8 cellular contexts compared by ENCODE assay signal in the genomic region with DNA sequence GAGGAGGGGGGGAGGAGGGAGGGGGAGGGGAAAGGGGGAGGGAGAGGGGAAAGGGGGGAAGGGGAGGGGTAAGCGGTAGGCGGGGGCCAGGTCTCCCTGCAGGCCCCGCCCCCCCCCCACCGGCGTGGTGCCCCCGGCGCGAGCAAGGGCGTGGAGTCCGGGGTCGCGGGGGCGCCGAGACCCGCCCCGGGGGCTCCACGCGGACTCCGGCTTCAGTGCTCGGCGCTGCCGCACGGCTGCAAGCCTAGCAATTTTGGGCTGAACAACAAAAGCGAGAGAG. TPM values are rescaled to one million over a fixed set of nuclear protein-coding genes. Genes with fewer than 3 reads are reported as not detected.
DNase-seq lines count a peak whose midpoint lies in the region; ATAC-seq lines count a peak whose summit lies in the region.

No MANE protein-coding gene starts in this region.

- DNase-seq in HAP-1 (ENCODE audit: low spot score in 2 of 2) (no peak), iPS DF 6.9 (ENCODE audit: low read depth, low spot score) (no peak), amygdala (lab: John Stamatoyannopoulos, UW) (no peak), NCI-H1417 (lab: John Stamatoyannopoulos, UW) (no peak)
- no peak for DNase-seq in activated CD8-positive, alpha-beta T cell treated with anti-CD3 and anti-CD28 coated beads, Interleukin-2, amount 10 ng/mL, durations not matched to agents 7 days and 5 days
- no peak for DNase-seq in stimulated activated effector memory CD8-positive, alpha-beta T cell treated with anti-CD3 and anti-CD28 coated beads, Interleukin-12 subunit alpha, Interleukin-12 subunit beta, amount 100 ng/mL, for 72 hours (ENCODE audit: low spot score in 2 of 2)

- no peaks in the 10 kb centered on the region for H3K36me3 Mint-ChIP-seq in activated CD8-positive, alpha-beta T cell treated with anti-CD3 and anti-CD28 coated beads, Interleukin-2, amount 10 ng/mL, durations not matched to agents 7 days and 5 days (ENCODE audit: low read depth)
- H3K36me3 Mint-ChIP-seq in stimulated activated effector memory CD8-positive, alpha-beta T cell treated with anti-CD3 and anti-CD28 coated beads, Interleukin-12 subunit alpha, Interleukin-12 subunit beta, amount 100 ng/mL, for 72 hours = peaks cover 10% of the 10 kb centered on the region

- CTCF ChIA-PET in activated CD8-positive, alpha-beta T cell treated with anti-CD3 and anti-CD28 coated beads, Interleukin-2, amount 10 ng/mL, durations not matched to agents 7 days and 5 days (lab: Charles Lee) = interaction anchor here (1.2 to 2.4 kb wide), 4 partner anchors 24 to 479 kb away, joined by 4 to 23 read pairs (median 9); no protein-coding TSS in a partner anchor

- no peak overlapping the region for H3K27ac Mint-ChIP-seq in activated CD8-positive, alpha-beta T cell treated with anti-CD3 and anti-CD28 coated beads, Interleukin-2, amount 10 ng/mL, durations not matched to agents 7 days and 5 days
- peak overlapping the region; percentile 90 for H3K27ac Mint-ChIP-seq in stimulated activated effector memory CD8-positive, alpha-beta T cell treated with anti-CD3 and anti-CD28 coated beads, Interleukin-12 subunit alpha, Interleukin-12 subunit beta, amount 100 ng/mL, for 72 hours

- POLR2A ChIA-PET in activated CD8-positive, alpha-beta T cell treated with anti-CD3 and anti-CD28 coated beads, Interleukin-2, amount 10 ng/mL, durations not matched to agents 7 days and 5 days (lab: Charles Lee) = no interaction called here

- WGBS in iPS DF 6.9 (ENCODE audit: insufficient coverage, insufficient read length) = no CpG with 5 or more reads among the region's 24 CpGs

- H3K4me1 ChIP-seq in HAP-1 = peaks cover 9% of the 10 kb centered on the region
- H3K4me1 ChIP-seq in iPS DF 6.9 (ENCODE audit: control insufficient read depth, insufficient read depth, low read length) = peaks cover 8% of the 10 kb centered on the region

- H3K36me3 ChIP-seq in HAP-1 (replicated peaks) = no peaks in the 10 kb centered on the region
- H3K36me3 ChIP-seq in iPS DF 6.9 (ENCODE audit: control insufficient read depth, insufficient read depth, low read length) = no peaks in the 10 kb centered on the region

- H3K9me3 ChIP-seq in HAP-1 = no peaks in the 10 kb centered on the region
- H3K9me3 ChIP-seq in iPS DF 6.9 (ENCODE audit: control insufficient read depth, insufficient read depth, low read length) = no peaks in the 10 kb centered on the region

- H3K9me3 Mint-ChIP-seq in activated CD8-positive, alpha-beta T cell treated with anti-CD3 and anti-CD28 coated beads, Interleukin-2, amount 10 ng/mL, durations not matched to agents 7 days and 5 days (ENCODE audit: insufficient read depth) = no peaks in the 10 kb centered on the region
- no peaks in the 10 kb centered on the region for H3K9me3 Mint-ChIP-seq in stimulated activated effector memory CD8-positive, alpha-beta T cell treated with anti-CD3 and anti-CD28 coated beads, Interleukin-12 subunit alpha, Interleukin-12 subunit beta, amount 100 ng/mL, for 72 hours

- peaks cover 50% of the 10 kb centered on the region for H3K4me1 Mint-ChIP-seq in activated CD8-positive, alpha-beta T cell treated with anti-CD3 and anti-CD28 coated beads, Interleukin-2, amount 10 ng/mL, durations not matched to agents 7 days and 5 days (ENCODE audit: low read depth)
- peaks cover 49% of the 10 kb centered on the region for H3K4me1 Mint-ChIP-seq in stimulated activated effector memory CD8-positive, alpha-beta T cell treated with anti-CD3 and anti-CD28 coated beads, Interleukin-12 subunit alpha, Interleukin-12 subunit beta, amount 100 ng/mL, for 72 hours

- H3K27me3 ChIP-seq in HAP-1 (ENCODE audit: low read depth) (no peaks in the 10 kb centered on the region), iPS DF 6.9 (ENCODE audit: control insufficient read depth, insufficient read depth, low read length) (no peaks in the 10 kb centered on the region)

- no peak overlapping the region for H3K27ac ChIP-seq in iPS DF 6.9 (ENCODE audit: low read length)

- peaks cover 2% of the 10 kb centered on the region for H3K27me3 Mint-ChIP-seq in activated CD8-positive, alpha-beta T cell treated with anti-CD3 and anti-CD28 coated beads, Interleukin-2, amount 10 ng/mL, durations not matched to agents 7 days and 5 days (ENCODE audit: low read depth)

- ATAC-seq in activated CD8-positive, alpha-beta T cell treated with anti-CD3 and anti-CD28 coated beads, Interleukin-2, amount 10 ng/mL, durations not matched to agents 7 days and 5 days = no peak
- ATAC-seq in stimulated activated effector memory CD8-positive, alpha-beta T cell treated with anti-CD3 and anti-CD28 coated beads, Interleukin-12 subunit alpha, Interleukin-12 subunit beta, amount 100 ng/mL, for 72 hours = peak; percentile 8
- ATAC-seq in GM18502 (IDR thresholded peaks at IDR 0.05; ENCODE audit: poor library complexity, unreplicated experiment) = no peak
- ATAC-seq in GM18868 (IDR thresholded peaks at IDR 0.05; ENCODE audit: unreplicated experiment) = no peak

- H3K4me3 Mint-ChIP-seq in activated CD8-positive, alpha-beta T cell treated with anti-CD3 and anti-CD28 coated beads, Interleukin-2, amount 10 ng/mL, durations not matched to agents 7 days and 5 days = peak overlapping the region; percentile 52
- peak overlapping the region; percentile 86 for H3K4me3 Mint-ChIP-seq in stimulated activated effector memory CD8-positive, alpha-beta T cell treated with anti-CD3 and anti-CD28 coated beads, Interleukin-12 subunit alpha, Interleukin-12 subunit beta, amount 100 ng/mL, for 72 hours

- H3K4me3 ChIP-seq in HAP-1 (peak overlapping the region; percentile 33), iPS DF 6.9 (ENCODE audit: low read length) (peak overlapping the region; percentile 42; the same call in 1 of the 2 replicates)

- in situ Hi-C loops in HAP-1 (cut with MboI; ENCODE audit: low sequenced_read_pairs) = loop anchor here (5.0 to 10.0 kb wide), 2 partner anchors 435 to 478 kb away; partner anchors contain the start of gene IER5L

RNA-seq across cellular contexts. Expression of gene C9orf50, which starts 10.8 kb away (rescaled TPM):
- not detected for total RNA-seq in activated CD8-positive, alpha-beta T cell treated with anti-CD3 and anti-CD28 coated beads, Interleukin-2, amount 10 ng/mL, durations not matched to agents 7 days and 5 days

RNA-seq across cellular contexts. Expression of gene NTMT1, which starts 15.8 kb away (rescaled TPM):
- 10 to 100 TPM; 36.2 to 39.2 TPM for total RNA-seq in activated CD8-positive, alpha-beta T cell treated with anti-CD3 and anti-CD28 coated beads, Interleukin-2, amount 10 ng/mL, durations not matched to agents 7 days and 5 days

RNA-seq across cellular contexts. Expression of gene ASB6, which starts 31.8 kb away (rescaled TPM):
- total RNA-seq in activated CD8-positive, alpha-beta T cell treated with anti-CD3 and anti-CD28 coated beads, Interleukin-2, amount 10 ng/mL, durations not matched to agents 7 days and 5 days = 10 to 100 TPM; 25.4 to 27.7 TPM

RNA-seq across cellular contexts. Expression of gene PRRX2, which starts 55.3 kb away (rescaled TPM):
- under 1 TPM in 1 of 2 experiments, not detected in 1; 0.21 TPM for total RNA-seq in activated CD8-positive, alpha-beta T cell treated with anti-CD3 and anti-CD28 coated beads, Interleukin-2, amount 10 ng/mL, durations not matched to agents 7 days and 5 days
